Comparison of ENCODE assay signal across 1 cellular context in genomic region chr1:37595440-37596181, GRCh38.
TF ChIP-seq lines count a peak whose summit lies in the region.

Gene GNL2 (minus strand): TSS chr1:37595937. CDS start chr1:37595822, 115 bp downstream.

TF ChIP-seq in K562, 482 proteins besides CTCF, POLR2A, EP300 and RAD21 (continued from another document and continues in another):
- peak; percentile 95; the same call in 1 of the 2 replicates for TF ChIP-seq ATF6 (CRISPR knock-in tag; IDR thresholded peaks at IDR 0.05)
- TF ChIP-seq E2F1 (CRISPR knock-in tag; IDR thresholded peaks at IDR 0.05) = peak; percentile 36; the same call in 1 of the 2 replicates
- TF ChIP-seq STAT5B (CRISPR knock-in tag; IDR thresholded peaks at IDR 0.05) = no peak
- peak; percentile 89 for TF ChIP-seq TBP (optimal IDR thresholded peaks at IDR 0.05; ENCODE audit: low read depth, low read length)
- peak; percentile 79; the same call in 1 of the 2 replicates for TF ChIP-seq RB1 (IDR thresholded peaks at IDR 0.05; ENCODE audit: low read depth)
- TF ChIP-seq ZNF280B (CRISPR knock-in tag; IDR thresholded peaks at IDR 0.05) = no peak
- TF ChIP-seq THRB (CRISPR knock-in tag; conservative IDR thresholded peaks at IDR 0.05) = no peak
- no peak for TF ChIP-seq ZZZ3 (IDR thresholded peaks at IDR 0.05)
- TF ChIP-seq SAFB (IDR thresholded peaks at IDR 0.05; ENCODE audit: borderline replicate concordance, low read depth, low read length) = no peak
- 0 out of 2 replicates have a peak, but pooled peaks have one; percentile 10 for TF ChIP-seq ELF4 (CRISPR knock-in tag; IDR thresholded peaks at IDR 0.05)
- peak; percentile 32; the same call in 1 of the 2 replicates for TF ChIP-seq ZBTB1 (CRISPR knock-in tag; IDR thresholded peaks at IDR 0.05; ENCODE audit: borderline replicate concordance, low read depth)
- TF ChIP-seq HMGN3 (IDR thresholded peaks at IDR 0.05; ENCODE audit: borderline replicate concordance, extremely low read depth, insufficient read length, low read depth, low read length) = peak; percentile 63
- TF ChIP-seq ZNF318 (IDR thresholded peaks at IDR 0.05; ENCODE audit: borderline replicate concordance in 1 of 2, low read depth in 1 of 2) = no peak
- no peak for TF ChIP-seq ZHX1 (conservative IDR thresholded peaks at IDR 0.05; ENCODE audit: low read length)
- no peak for TF ChIP-seq PHTF2 (CRISPR knock-in tag; IDR thresholded peaks at IDR 0.05)
- no peak for TF ChIP-seq MCM5 (IDR thresholded peaks at IDR 0.05; ENCODE audit: low read depth)
- TF ChIP-seq MAFG (tag; conservative IDR thresholded peaks at IDR 0.05) = no peak
- no peak for TF ChIP-seq SNAPC5 (CRISPR knock-in tag; IDR thresholded peaks at IDR 0.05)
- no peak for TF ChIP-seq ZNF707 (CRISPR knock-in tag; conservative IDR thresholded peaks at IDR 0.05)
- TF ChIP-seq ZNF134 (CRISPR knock-in tag; conservative IDR thresholded peaks at IDR 0.05) = no peak
- no peak for TF ChIP-seq ZNF584 (CRISPR knock-in tag; IDR thresholded peaks at IDR 0.05; ENCODE audit: low read depth)
- TF ChIP-seq FOS (IDR thresholded peaks at IDR 0.05; ENCODE audit: extremely low read depth, insufficient read length) = no peak
- peak; percentile 95 for TF ChIP-seq MXI1 (IDR thresholded peaks at IDR 0.05; ENCODE audit: low read depth, low read length)
- no peak for TF ChIP-seq KAT2B (IDR thresholded peaks at IDR 0.05; ENCODE audit: low read depth, low read length)
- no peak for TF ChIP-seq SRSF3 (IDR thresholded peaks at IDR 0.05; ENCODE audit: insufficient read depth, low read length)
- TF ChIP-seq RBM14 (IDR thresholded peaks at IDR 0.05; ENCODE audit: borderline replicate concordance, insufficient read depth, low read depth, low read length) = no peak
- no peak for TF ChIP-seq NFIX (CRISPR knock-in tag; IDR thresholded peaks at IDR 0.05; ENCODE audit: low read depth)
- TF ChIP-seq CBFA2T2 (conservative IDR thresholded peaks at IDR 0.05) = 0 out of 2 replicates have a peak, but pooled peaks have one; percentile 16
- TF ChIP-seq POLR2AphosphoS2 (IDR thresholded peaks at IDR 0.05; ENCODE audit: low read length) = no peak
- TF ChIP-seq EWSR1 (IDR thresholded peaks at IDR 0.05; ENCODE audit: borderline replicate concordance, low read depth, partially characterized antibody) = no peak
- no peak for TF ChIP-seq ZNF212 (CRISPR knock-in tag; IDR thresholded peaks at IDR 0.05)
- no peak for TF ChIP-seq CEBPZ (IDR thresholded peaks at IDR 0.05; ENCODE audit: borderline replicate concordance, low read depth, low read length)
- TF ChIP-seq KLF6 (CRISPR knock-in tag; IDR thresholded peaks at IDR 0.05; ENCODE audit: borderline replicate concordance) = peak; percentile 46; the same call in 1 of the 2 replicates
- TF ChIP-seq ARNT (IDR thresholded peaks at IDR 0.05) = no peak
- peak; percentile 28; the same call in 1 of the 2 replicates for TF ChIP-seq FOSL1 (tag; conservative IDR thresholded peaks at IDR 0.05)
- TF ChIP-seq GTF2B (IDR thresholded peaks at IDR 0.05; ENCODE audit: extremely low read depth, insufficient read length) = no peak
- no peak for TF ChIP-seq RBM15 (IDR thresholded peaks at IDR 0.05; ENCODE audit: insufficient read depth, low read length)
